1 cellular context compared by ENCODE assay signal in genomic region chr10:35751347-35751746, GRCh38.
TF ChIP-seq lines count a peak whose summit lies in the region.

No MANE protein-coding gene starts in this region.

TF ChIP-seq in HepG2, 621 proteins besides CTCF, POLR2A, EP300 and RAD21 (continued from another document and continues in another):
- TF ChIP-seq BRCA1 (CRISPR knock-in tag; IDR thresholded peaks at IDR 0.05) (no peak), NONO (IDR thresholded peaks at IDR 0.05) (no peak), NONO (CRISPR knock-in tag; conservative IDR thresholded peaks at IDR 0.05) (no peak), SP1 (IDR thresholded peaks at IDR 0.05) (no peak), SP1 (CRISPR knock-in tag; IDR thresholded peaks at IDR 0.05) (no peak), SP5 (CRISPR knock-in tag; IDR thresholded peaks at IDR 0.05; ENCODE audit: borderline replicate concordance, low read depth) (no peak), ZNF768 (CRISPR knock-in tag; IDR thresholded peaks at IDR 0.05) (no peak), NCOA5 (CRISPR knock-in tag; IDR thresholded peaks at IDR 0.05) (no peak), ZNF354B (CRISPR knock-in tag; IDR thresholded peaks at IDR 0.05) (no peak), NFATC3 (CRISPR knock-in tag; IDR thresholded peaks at IDR 0.05) (no peak), MYPOP (CRISPR knock-in tag; IDR thresholded peaks at IDR 0.05) (no peak), ZNF773 (CRISPR knock-in tag; IDR thresholded peaks at IDR 0.05; ENCODE audit: borderline replicate concordance) (no peak), FOXA1 (IDR thresholded peaks at IDR 0.05) (no peak), FOXA1 (CRISPR knock-in tag; IDR thresholded peaks at IDR 0.05) (peak; percentile 70), MIER3 (CRISPR knock-in tag; IDR thresholded peaks at IDR 0.05; ENCODE audit: borderline replicate concordance) (no peak), FOXP1 (IDR thresholded peaks at IDR 0.05) (no peak), FOXP1 (CRISPR knock-in tag; IDR thresholded peaks at IDR 0.05) (0 out of 2 replicates have a peak, but pooled peaks have one; percentile 41), HNF4A (CRISPR knock-in tag; IDR thresholded peaks at IDR 0.05) (peak; percentile 16; the same call in 1 of the 2 replicates), ARNT2 (CRISPR knock-in tag; IDR thresholded peaks at IDR 0.05; ENCODE audit: low read depth) (no peak), RARG (CRISPR knock-in tag; IDR thresholded peaks at IDR 0.05; ENCODE audit: low read depth) (no peak), JUN (CRISPR knock-in tag; IDR thresholded peaks at IDR 0.05) (no peak), BRD4 (CRISPR knock-in tag; IDR thresholded peaks at IDR 0.05) (no peak), ZSCAN29 (CRISPR knock-in tag; conservative IDR thresholded peaks at IDR 0.05) (no peak), SCMH1 (CRISPR knock-in tag; IDR thresholded peaks at IDR 0.05; ENCODE audit: borderline replicate concordance) (no peak), FOXK1 (CRISPR knock-in tag; IDR thresholded peaks at IDR 0.05; ENCODE audit: borderline replicate concordance, low read depth) (0 out of 2 replicates have a peak, but pooled peaks have one; percentile 18), PATZ1 (CRISPR knock-in tag; IDR thresholded peaks at IDR 0.05) (no peak), ZNF264 (CRISPR knock-in tag; IDR thresholded peaks at IDR 0.05) (no peak), CBX1 (IDR thresholded peaks at IDR 0.05; ENCODE audit: low read depth) (no peak), ZNF337 (CRISPR knock-in tag; IDR thresholded peaks at IDR 0.05; ENCODE audit: borderline replicate concordance, low read depth) (no peak), IRX3 (CRISPR knock-in tag; IDR thresholded peaks at IDR 0.05; ENCODE audit: borderline replicate concordance, low read depth) (no peak), ZNF646 (CRISPR knock-in tag; IDR thresholded peaks at IDR 0.05) (no peak), ZBTB34 (CRISPR knock-in tag; IDR thresholded peaks at IDR 0.05) (no peak), ZNF879 (CRISPR knock-in tag; IDR thresholded peaks at IDR 0.05) (no peak), ZBTB4 (CRISPR knock-in tag; IDR thresholded peaks at IDR 0.05; ENCODE audit: borderline replicate concordance) (no peak), PRDM15 (CRISPR knock-in tag; IDR thresholded peaks at IDR 0.05) (no peak), ZNF788 (CRISPR knock-in tag; IDR thresholded peaks at IDR 0.05; ENCODE audit: borderline replicate concordance) (no peak), ETV5 (CRISPR knock-in tag; IDR thresholded peaks at IDR 0.05; ENCODE audit: borderline replicate concordance) (no peak), TAF1 (CRISPR knock-in tag; IDR thresholded peaks at IDR 0.05) (no peak), FOXP4 (CRISPR knock-in tag; IDR thresholded peaks at IDR 0.05) (peak; percentile 12; the same call in 1 of the 2 replicates), ZBTB38 (CRISPR knock-in tag; IDR thresholded peaks at IDR 0.05) (no peak), TEF (CRISPR knock-in tag; IDR thresholded peaks at IDR 0.05) (no peak), ZNF629 (CRISPR knock-in tag; conservative IDR thresholded peaks at IDR 0.05) (no peak)
